In genomic region chr6:27472182-27472616, GRCh38 we compare ENCODE assay signal across 8 cellular contexts. TPM values are rescaled to one million over a fixed set of nuclear protein-coding genes. Genes with fewer than 3 reads are reported as not detected.
DNase-seq lines count a peak whose midpoint lies in the region; ATAC-seq lines count a peak whose summit lies in the region.

No MANE protein-coding gene starts in this region.

- peaks cover 43% of the 10 kb centered on the region for H3K36me3 Mint-ChIP-seq in activated CD4-positive, alpha-beta T cell treated with anti-CD3 and anti-CD28 coated beads, Interleukin-2, amount 10 ng/mL, durations not matched to agents 24 days and 14 days (ENCODE audit: low read depth)

- H3K27ac ChIP-seq in mesodermal cell (ENCODE audit: low read depth, low read length, severe bottlenecking) = peak overlapping the region; percentile 98

- H3K4me3 Mint-ChIP-seq in activated CD4-positive, alpha-beta T cell treated with anti-CD3 and anti-CD28 coated beads, Interleukin-2, amount 10 ng/mL, durations not matched to agents 24 days and 14 days = peak overlapping the region; percentile 89

- H3K4me3 ChIP-seq in mesodermal cell (ENCODE audit: extremely low read depth, insufficient read depth, low read length, poor library complexity, severe bottlenecking) = peak overlapping the region; percentile 77

- H3K27me3 Mint-ChIP-seq in activated CD4-positive, alpha-beta T cell treated with anti-CD3 and anti-CD28 coated beads, Interleukin-2, amount 10 ng/mL, durations not matched to agents 24 days and 14 days = peaks cover 2% of the 10 kb centered on the region

- peak overlapping the region; percentile 98 for H3K27ac Mint-ChIP-seq in activated CD4-positive, alpha-beta T cell treated with anti-CD3 and anti-CD28 coated beads, Interleukin-2, amount 10 ng/mL, durations not matched to agents 24 days and 14 days

- peaks cover 12% of the 10 kb centered on the region for H3K9me3 Mint-ChIP-seq in activated CD4-positive, alpha-beta T cell treated with anti-CD3 and anti-CD28 coated beads, Interleukin-2, amount 10 ng/mL, durations not matched to agents 24 days and 14 days

- H3K36me3 ChIP-seq in mesodermal cell (ENCODE audit: control insufficient read depth, insufficient read depth, low read length) = peaks cover 33% of the 10 kb centered on the region

- intact Hi-C loops in activated CD4-positive, alpha-beta T cell treated with anti-CD3 and anti-CD28 coated beads, Interleukin-2, amount 10 ng/mL, durations not matched to agents 24 days and 14 days (cut with micrococcal nuclease) = loop anchor here (2.0 to 10.0 kb wide), 4 partner anchors 83 to 1423 kb away; partner anchors contain the start of genes ABT1 and ZNF391

- H3K9me3 ChIP-seq in mesodermal cell (ENCODE audit: control insufficient read depth, low read length) = peaks cover 3% of the 10 kb centered on the region

- no peaks in the 10 kb centered on the region for H3K4me1 ChIP-seq in mesodermal cell (ENCODE audit: control insufficient read depth, insufficient read depth, low read length, poor library complexity, severe bottlenecking)

- peaks cover 44% of the 10 kb centered on the region for H3K4me1 Mint-ChIP-seq in activated CD4-positive, alpha-beta T cell treated with anti-CD3 and anti-CD28 coated beads, Interleukin-2, amount 10 ng/mL, durations not matched to agents 24 days and 14 days

- ATAC-seq in GM18861 (IDR thresholded peaks at IDR 0.05; ENCODE audit: unreplicated experiment) (peak; percentile 30), HG03103 (IDR thresholded peaks at IDR 0.05; ENCODE audit: low read depth, unreplicated experiment) (peak; percentile 42)

- WGBS in mesodermal cell (ENCODE audit: insufficient coverage in 2 of 2), 2 experiments = 4 to 5% methylated on average over 11 to 13 of the region's 13 CpGs

- DNase-seq in AG08395 (ENCODE audit: low spot score) = peak; percentile 48
- DNase-seq in NCI-H460 (ENCODE audit: extremely low read depth, low read depth) = peak; percentile 64
- peak; percentile 89 for DNase-seq in activated CD4-positive, alpha-beta T cell treated with anti-CD3 and anti-CD28 coated beads, Interleukin-2, amount 10 ng/mL, durations not matched to agents 24 days and 14 days
- DNase-seq in effector CD8-positive, alpha-beta T cell (lab: John Stamatoyannopoulos, UW) = peak; percentile 62
- peak; percentile 28 to 53 for DNase-seq in stimulated activated CD8-positive, alpha-beta memory T cell treated with anti-CD3 and anti-CD28 coated beads, Interleukin-15, amount 100 ng/mL, for 4 hours (ENCODE audit: low read depth in 2 of 2)

RNA-seq across cellular contexts. Expression of gene ZNF184, which starts 0.7 kb away (rescaled TPM):
- 10.9 and 15.3 TPM in 2 replicates for total RNA-seq in NCI-H460 (2014; rRNA removed; shearing (Covaris generic))
- 3.7 and 4.7 TPM in 2 replicates for polyA plus RNA-seq in NCI-H460 (2014; cell fraction: nucleus; rRNA removed)
- 7.9 and 8.2 TPM in 2 replicates for total RNA-seq in activated CD4-positive, alpha-beta T cell treated with anti-CD3 and anti-CD28 coated beads, Interleukin-2, amount 10 ng/mL, durations not matched to agents 24 days and 14 days
- 9.6 TPM for polyA plus RNA-seq in mesodermal cell (2013, experiment 1 of 2)
- polyA plus RNA-seq in mesodermal cell (2013, experiment 2 of 2) = 11.8 TPM

Comparison
In these comparisons a context has a peak if more than half of its experiments do, and no peak if none do; other contexts are left out.
1. Peak in every context shown above with its lines: DNase-seq, ATAC-seq, H3K4me3 ChIP-seq and H3K27ac ChIP-seq.